9 cellular contexts compared by ENCODE assay signal in the genomic region with DNA sequence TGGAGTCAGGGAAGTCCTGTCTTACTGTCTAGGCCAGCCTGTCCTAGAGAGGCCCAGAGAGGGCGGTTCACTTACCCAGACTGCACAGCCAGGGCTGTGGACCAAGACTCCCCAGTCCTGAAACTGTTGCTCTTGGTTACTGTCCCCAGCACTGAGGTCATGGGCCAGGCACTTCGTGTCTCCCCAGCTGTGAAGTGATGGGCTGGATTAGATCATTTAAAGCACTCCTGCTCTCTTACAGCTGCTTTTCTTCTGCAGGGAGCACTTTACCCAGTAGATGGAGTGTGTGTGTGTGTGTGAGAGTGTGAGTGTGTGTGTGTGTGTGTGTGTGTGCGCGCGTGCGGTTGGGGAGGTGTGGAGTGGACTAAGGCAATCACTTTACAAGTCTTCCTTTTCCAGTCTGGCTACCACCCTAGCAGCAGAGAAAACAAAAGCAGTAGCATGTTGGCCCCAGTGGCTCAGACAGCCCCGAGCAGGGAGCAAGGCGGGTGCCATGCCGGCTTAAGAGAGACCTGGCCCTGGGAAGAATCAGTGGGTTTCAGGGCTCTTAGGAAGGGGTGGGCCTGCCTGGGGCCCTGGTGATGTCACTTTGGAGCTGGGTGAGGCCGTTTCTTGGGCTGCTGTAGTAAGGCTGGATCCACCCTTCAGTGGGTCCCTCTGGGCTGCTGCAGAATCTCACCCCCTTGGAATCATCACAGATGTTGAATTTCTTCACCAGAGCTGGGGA. TPM values are rescaled to one million over a fixed set of nuclear protein-coding genes. Genes with fewer than 3 reads are reported as not detected.
DNase-seq lines count a peak whose midpoint lies in the region; ATAC-seq and TF ChIP-seq lines count a peak whose summit lies in the region.
"Had no signal": no experiment of that assay in that cellular context is flagged by ENCODE, and none has a peak within 500 bp of the region (broad histone marks: within the 10 kb centered on the region; RNA-seq: fewer than 3 reads in every experiment).

No MANE protein-coding gene starts in this region.

- H3K27ac ChIP-seq in ACC112 (ENCODE audit: low read depth, low read length) (peak overlapping the region; percentile 42; the same call in 1 of the 2 replicates), VCaP (no peak overlapping the region), right cardiac atrium (ENCODE audit: low read length) (peak overlapping the region; percentile 3), temporal lobe (ENCODE audit: low read depth, low read length) (peak overlapping the region; percentile 3)

- no peak overlapping the region for H2AFZ ChIP-seq in ACC112 (ENCODE audit: low read length, unreplicated experiment)

- no peaks in the 10 kb centered on the region for H3K36me3 ChIP-seq in ACC112 (ENCODE audit: insufficient read depth, low read length)
- H3K36me3 ChIP-seq: HAP-1 had no signal

- ATAC-seq in right cardiac atrium (peak; percentile 5 to 31), GM18498 (IDR thresholded peaks at IDR 0.05; ENCODE audit: unreplicated experiment) (no peak)

- H3K4me1 ChIP-seq in ACC112 (ENCODE audit: control insufficient read depth, insufficient read depth, low read length, unreplicated experiment) (peaks cover 28% of the 10 kb centered on the region), right cardiac atrium (ENCODE audit: control insufficient read depth, insufficient read depth, low read length) (peaks cover 14% of the 10 kb centered on the region)

- peaks cover 56% of the 10 kb centered on the region for H3K79me2 ChIP-seq in ACC112 (ENCODE audit: control insufficient read depth, insufficient read depth, low read length, unreplicated experiment)

- 51% methylated on average over 10 of the region's 10 CpGs for WGBS in right cardiac atrium

- H3K27me3 ChIP-seq in ACC112 (ENCODE audit: insufficient read depth, low read length) = no peaks in the 10 kb centered on the region
- H3K27me3 ChIP-seq in right cardiac atrium (ENCODE audit: control insufficient read depth, insufficient read depth) = no peaks in the 10 kb centered on the region

- intact Hi-C loops in right cardiac atrium (cut with DNase I) = loop anchor here in 3 of 4 donors (5.0 to 10.0 kb wide), 4 partner anchors 90 to 192 kb away; no protein-coding TSS in a partner anchor

- in situ Hi-C loops in GM13976 (cut with MboI; ENCODE audit: low sequenced_read_pairs, unreplicated experiment) = no loop called here

- no peaks in the 10 kb centered on the region for H3K9me3 ChIP-seq in right cardiac atrium (ENCODE audit: control insufficient read depth, low read length)
- H3K9me3 ChIP-seq: HAP-1 had no signal

- no peak for TF ChIP-seq CTCF in GM13976 (IDR thresholded peaks at IDR 0.05; ENCODE audit: borderline replicate concordance, control extremely low read depth, extremely low read depth, insufficient read depth, missing control alignments)
- TF ChIP-seq CTCF in VCaP (conservative IDR thresholded peaks at IDR 0.05) = peak; percentile 29; the same call in 1 of the 2 replicates

- H3K4me3 ChIP-seq in ACC112 (ENCODE audit: low read depth, low read length) (peak overlapping the region; percentile 77), right cardiac atrium (ENCODE audit: low read length) (peak overlapping the region; percentile 99)

- peak; percentile 71 for DNase-seq in GM13976 (ENCODE audit: low spot score)
- peak; percentile 55 to 78 (median 58) for DNase-seq in right cardiac atrium
- no peak for DNase-seq in DMS114 treated with DMSO at 0.1 percent for 48 hours (lab: John Stamatoyannopoulos, UW; ENCODE audit: unreplicated experiment)
- no peak for DNase-seq in NCI-H146 (lab: John Stamatoyannopoulos, UW)

RNA-seq across cellular contexts. Expression of gene SPSB1, which starts 2.4 kb away (rescaled TPM):
- 10 to 100 TPM; 15.5 to 24.0 (median 18.0) TPM for total RNA-seq in right cardiac atrium
- polyA plus RNA-seq in right cardiac atrium = 16.5 TPM
- 3.0 TPM for total RNA-seq in temporal lobe

Comparison
In these comparisons a context has a peak if more than half of its experiments do, and no peak if none do; other contexts are left out.
1. DNase-seq: peak in GM13976 (single experiment) and right cardiac atrium (3 of 3); none in DMS114 treated with DMSO at 0.1 percent for 48 hours (single experiment) and NCI-H146 (single experiment).